Comparison of ENCODE assay signal across 29 cellular contexts in the genomic region with DNA sequence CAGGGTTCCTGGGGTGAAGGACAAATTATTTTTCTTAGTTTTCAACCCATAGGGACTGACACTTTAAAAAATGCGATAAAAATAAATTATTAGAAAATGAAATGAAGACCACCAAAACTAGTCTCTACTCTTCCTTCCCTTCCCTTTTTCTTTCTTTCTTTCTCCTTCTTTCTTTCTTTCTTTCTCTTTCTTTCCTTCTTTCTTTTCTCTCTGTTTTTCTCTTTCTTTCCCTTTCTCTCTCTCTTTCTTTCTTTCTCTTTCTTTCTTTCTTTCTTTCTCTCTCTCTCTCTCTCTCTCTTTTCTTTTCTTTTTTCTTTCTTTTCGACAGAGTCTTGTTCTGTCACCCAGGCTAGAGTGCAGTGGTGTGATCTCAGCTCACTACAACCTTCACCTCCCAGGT.
"Had no signal": no experiment of that assay in that cellular context is flagged by ENCODE, and none has a peak within 500 bp of the region (broad histone marks: within the 10 kb centered on the region; RNA-seq: fewer than 3 reads in every experiment).

No MANE protein-coding gene starts in this region.

- H3K4me3 ChIP-seq: psoas muscle, suprapubic skin, uterus had no signal

- H3K4me3 Mint-ChIP-seq: activated naive CD8-positive, alpha-beta T cell treated with anti-CD3 and anti-CD28 coated beads, Interleukin-2, amount 50 U/mL, for 24 hours; activated T-cell treated with anti-CD3 and anti-CD28 coated beads, Interleukin-2, amount 50 U/mL, for 24 hours; dendritic cell treated with granulocyte-macrophage colony-stimulating factor and Interleukin-4, amounts not matched to agents 40 ng/mL and 50 ng/mL, for 4 days; endodermal cell; immature natural killer cell; mesothelial cell of epicardium; naive thymus-derived CD4-positive, alpha-beta T cell; T-helper 1 cell treated with Interleukin-12 subunit alpha and Interleukin-12 subunit beta and Interleukin-4 antibody, amounts not matched to agents 30 μg/mL and 1 μg/mL, for 36 hours had no signal

- H3K36me3 Mint-ChIP-seq: immature natural killer cell; mesothelial cell of epicardium; naive thymus-derived CD4-positive, alpha-beta T cell had no signal

- DNase-seq: activated CD4-positive, alpha-beta T cell treated with anti-CD3 and anti-CD28 coated beads for 48 hours; activated CD4-positive, alpha-beta T cell treated with anti-CD3 and anti-CD28 coated beads, Interleukin-2, amount 50 U/mL, for 48 hours; activated CD8-positive, alpha-beta memory T cell treated with anti-CD3 and anti-CD28 coated beads, Interleukin-2, amount 50 U/mL, for 48 hours; activated gamma-delta T cell; activated naive CD4-positive, alpha-beta T cell treated with anti-CD3 and anti-CD28 coated beads, Interleukin-2, amount 50 U/mL, for 16 hours; activated naive CD8-positive, alpha-beta T cell treated with anti-CD3 and anti-CD28 coated beads, Interleukin-2, amount 50 U/mL, for 24 hours; activated T-cell treated with anti-CD3 and anti-CD28 coated beads, Interleukin-2, amount 50 U/mL, for 24 hours; endodermal cell; foreskin fibroblast; head of caudate nucleus; hippocampal formation; immature natural killer cell; kidney; left colon; naive thymus-derived CD4-positive, alpha-beta T cell; psoas muscle; stimulated activated naive CD4-positive, alpha-beta T cell; SW 1271; T1000; trophoblast cell; uterus; WERI-Rb-1 had no signal

- H3K27ac Mint-ChIP-seq: activated naive CD8-positive, alpha-beta T cell treated with anti-CD3 and anti-CD28 coated beads, Interleukin-2, amount 50 U/mL, for 24 hours; activated T-cell treated with anti-CD3 and anti-CD28 coated beads, Interleukin-2, amount 50 U/mL, for 24 hours; dendritic cell treated with granulocyte-macrophage colony-stimulating factor and Interleukin-4, amounts not matched to agents 40 ng/mL and 50 ng/mL, for 4 days; endodermal cell; immature natural killer cell; mesothelial cell of epicardium; naive thymus-derived CD4-positive, alpha-beta T cell; T-helper 1 cell treated with Interleukin-12 subunit alpha and Interleukin-12 subunit beta and Interleukin-4 antibody, amounts not matched to agents 30 μg/mL and 1 μg/mL, for 36 hours had no signal

- H3K27ac ChIP-seq: parathyroid adenoma, psoas muscle, suprapubic skin, uterus, WERI-Rb-1 had no signal

- ATAC-seq: activated CD4-positive, CD25-positive, alpha-beta regulatory T cell treated with anti-CD3 and anti-CD28 coated beads, Interleukin-2, amount 50 U/mL, for 24 hours; activated naive CD8-positive, alpha-beta T cell treated with anti-CD3 and anti-CD28 coated beads, Interleukin-2, amount 50 U/mL, for 24 hours; esophagus mucosa; left colon; naive thymus-derived CD4-positive, alpha-beta T cell; psoas muscle had no signal

- H3K9me3 Mint-ChIP-seq: activated naive CD8-positive, alpha-beta T cell treated with anti-CD3 and anti-CD28 coated beads, Interleukin-2, amount 50 U/mL, for 24 hours; activated T-cell treated with anti-CD3 and anti-CD28 coated beads, Interleukin-2, amount 50 U/mL, for 24 hours; dendritic cell treated with granulocyte-macrophage colony-stimulating factor and Interleukin-4, amounts not matched to agents 40 ng/mL and 50 ng/mL, for 4 days; endodermal cell; immature natural killer cell; mesothelial cell of epicardium; naive thymus-derived CD4-positive, alpha-beta T cell; T-helper 1 cell treated with Interleukin-12 subunit alpha and Interleukin-12 subunit beta and Interleukin-4 antibody, amounts not matched to agents 30 μg/mL and 1 μg/mL, for 36 hours had no signal

- H3K9me3 ChIP-seq: psoas muscle, suprapubic skin, uterus had no signal

- H3K4me1 Mint-ChIP-seq: activated naive CD8-positive, alpha-beta T cell treated with anti-CD3 and anti-CD28 coated beads, Interleukin-2, amount 50 U/mL, for 24 hours; immature natural killer cell; mesothelial cell of epicardium had no signal
